ENCODE assay signal across 10 cellular contexts in the genomic region with DNA sequence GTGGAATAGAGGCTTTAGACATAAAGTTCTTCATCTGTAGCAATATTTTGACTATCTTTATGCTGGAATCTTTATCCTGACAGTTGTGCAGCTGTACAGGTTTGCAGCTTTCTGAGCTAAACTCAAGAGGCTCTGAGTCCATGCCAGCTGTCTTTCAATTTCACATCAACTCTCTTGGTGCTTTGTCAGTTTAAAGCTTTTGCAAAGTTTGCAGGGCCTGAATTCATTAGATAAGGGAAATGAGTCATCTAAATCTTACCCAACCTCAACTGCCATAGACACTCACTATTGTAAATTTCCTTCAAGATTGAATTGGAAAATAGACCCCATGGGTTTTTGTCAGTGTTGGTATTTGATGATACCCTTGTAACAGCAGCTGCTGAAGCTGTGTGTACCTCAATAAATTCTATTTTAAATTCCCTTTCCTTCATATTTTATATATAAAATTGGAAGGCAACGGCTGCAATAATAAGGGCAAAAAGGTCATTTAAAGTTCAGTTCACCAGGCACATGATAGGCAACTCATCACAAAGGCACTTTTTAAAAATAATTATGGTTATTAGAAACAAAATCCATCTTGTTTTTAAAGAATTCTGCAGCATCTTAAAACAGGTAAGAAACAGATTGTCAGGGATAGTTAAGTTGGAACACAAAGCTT.
DNase-seq lines count a peak whose midpoint lies in the region; ATAC-seq and TF ChIP-seq lines count a peak whose summit lies in the region.
"Had no signal": no experiment of that assay in that cellular context is flagged by ENCODE, and none has a peak within 500 bp of the region (broad histone marks: within the 10 kb centered on the region; RNA-seq: fewer than 3 reads in every experiment).

No MANE protein-coding gene starts in this region.

- peak overlapping the region; percentile 55 for H3K4me2 ChIP-seq in GM23248 (ENCODE audit: unreplicated experiment)

- H3K36me3 ChIP-seq in GM23248 (ENCODE audit: low read depth), result no peaks in the 10 kb centered on the region
- H3K36me3 ChIP-seq in adipocyte (ENCODE audit: control insufficient read depth, insufficient read depth, low read length, severe bottlenecking), result no peaks in the 10 kb centered on the region
- no peaks in the 10 kb centered on the region for H3K36me3 ChIP-seq in upper lobe of right lung

- TF ChIP-seq CTCF in upper lobe of right lung (IDR thresholded peaks at IDR 0.05), result no peak
- no peak for TF ChIP-seq CTCF in CD4-positive, alpha-beta T cell (IDR thresholded peaks at IDR 0.05)

- H3K4me1 Mint-ChIP-seq in CD4-positive, alpha-beta T cell (ENCODE audit: low read depth), result peaks cover 19% of the 10 kb centered on the region

- no peaks in the 10 kb centered on the region for H4K20me1 ChIP-seq in GM23248 (ENCODE audit: insufficient read depth)

- H3K4me1 ChIP-seq in GM23248 (ENCODE audit: insufficient read depth) (peaks cover 17% of the 10 kb centered on the region), adipocyte (ENCODE audit: control insufficient read depth, insufficient read depth, low read length) (peaks cover 24% of the 10 kb centered on the region), upper lobe of right lung (no peaks in the 10 kb centered on the region)

- CTCF ChIA-PET in CD4-positive, alpha-beta T cell (lab: Charles Lee), result interaction anchor here (0.6 to 1.0 kb wide), 2 partner anchors 10 to 29 kb away, joined by 3 to 5 read pairs; no protein-coding TSS in a partner anchor

- 48% methylated on average over 1 of the region's 1 CpG for WGBS in GM23248 (ENCODE audit: low coverage in 1 of 2, low lambda C conversion rate in 2 of 2, missing lambda C conversion rate in 2 of 2), 2 experiments

- in situ Hi-C loops in GM23248 (cut with MboI), result no loop called here

- ATAC-seq in GM18505 (IDR thresholded peaks at IDR 0.05; ENCODE audit: unreplicated experiment), result peak; percentile 97
- peak; percentile 29 for ATAC-seq in upper lobe of right lung
- ATAC-seq in CD4-positive, alpha-beta T cell (ENCODE audit: poor library complexity), result no peak

- H3K27ac ChIP-seq in GM23248 (no peak overlapping the region; the same call in 1 of the 2 replicates), upper lobe of right lung (no peak overlapping the region)
- no peak overlapping the region for H3K27ac ChIP-seq in CD4-positive, alpha-beta T cell (ENCODE audit: low read depth, low read length)
- H3K27ac ChIP-seq: VCaP had no signal

- intact Hi-C loops in upper lobe of right lung (cut with DNase I), result no loop called here
- intact Hi-C loops in CD4-positive, alpha-beta T cell (cut with DNase I, micrococcal nuclease), result no loop called here

- H3K4me3 ChIP-seq in GM23248 (no peak overlapping the region), adipocyte (ENCODE audit: low read length) (no peak overlapping the region), upper lobe of right lung (no peak overlapping the region)

- DNase-seq in GM23248 (peak; percentile 68), M059J (ENCODE audit: low read depth) (peak; percentile 87), adipocyte (ENCODE audit: low read depth) (peak; percentile 69), upper lobe of right lung (no peak), NCI-H128 (lab: John Stamatoyannopoulos, UW; ENCODE audit: unreplicated experiment) (no peak), NCI-H1694 (lab: John Stamatoyannopoulos, UW) (no peak)
- DNase-seq in CD4-positive, alpha-beta T cell, result no peak

- no peaks in the 10 kb centered on the region for H3K27me3 Mint-ChIP-seq in CD4-positive, alpha-beta T cell

- H3K27ac Mint-ChIP-seq in CD4-positive, alpha-beta T cell, result no peak overlapping the region

- H3F3A ChIP-seq in GM23248 (ENCODE audit: insufficient read depth), result no peaks in the 10 kb centered on the region

- no peaks in the 10 kb centered on the region for H3K9me3 ChIP-seq in GM23248 (ENCODE audit: low read depth)
- H3K9me3 ChIP-seq in adipocyte (ENCODE audit: control insufficient read depth, low read length), result no peaks in the 10 kb centered on the region
- H3K9me3 ChIP-seq in upper lobe of right lung, result no peaks in the 10 kb centered on the region
- H3K9me3 ChIP-seq in CD4-positive, alpha-beta T cell (ENCODE audit: control insufficient read depth, low read length), result no peaks in the 10 kb centered on the region

- H3K9me2 ChIP-seq in GM23248 (ENCODE audit: insufficient read depth), result no peaks in the 10 kb centered on the region

- TF ChIP-seq POLR2A in GM18505 (IDR thresholded peaks at IDR 0.05; ENCODE audit: borderline replicate concordance, extremely low read depth, insufficient read depth, insufficient read length), result no peak

- no peaks in the 10 kb centered on the region for H3K36me3 Mint-ChIP-seq in CD4-positive, alpha-beta T cell (ENCODE audit: low read depth)

- H2AFZ ChIP-seq in GM23248, result no peak overlapping the region

- no peak overlapping the region for H3K4me3 Mint-ChIP-seq in CD4-positive, alpha-beta T cell
- H3K4me3 Mint-ChIP-seq: neural crest cell had no signal

- POLR2A ChIA-PET in CD4-positive, alpha-beta T cell (lab: Charles Lee), result no interaction called here

- no peaks in the 10 kb centered on the region for H3K27me3 ChIP-seq in GM23248 (replicated peaks; ENCODE audit: insufficient read depth)
- no peaks in the 10 kb centered on the region for H3K27me3 ChIP-seq in adipocyte (replicated peaks; ENCODE audit: control insufficient read depth, insufficient read depth, low read length)
- no peaks in the 10 kb centered on the region for H3K27me3 ChIP-seq in upper lobe of right lung
- no peaks in the 10 kb centered on the region for H3K27me3 ChIP-seq in CD4-positive, alpha-beta T cell (ENCODE audit: control insufficient read depth, insufficient read depth, low read length)

- H3K79me2 ChIP-seq in GM23248 (ENCODE audit: insufficient read depth), result no peaks in the 10 kb centered on the region

- H3K9me3 Mint-ChIP-seq in CD4-positive, alpha-beta T cell, result no peaks in the 10 kb centered on the region
- H3K9me3 Mint-ChIP-seq: neural crest cell had no signal

- H3K9ac ChIP-seq in GM23248, result no peak overlapping the region
- H3K9ac ChIP-seq in adipocyte (ENCODE audit: low read length), result no peak overlapping the region

Comparison
In these comparisons a context has a peak if more than half of its experiments do, and no peak if none do; other contexts are left out.
1. DNase-seq: peak in GM23248 (single experiment), M059J (single experiment) and adipocyte (single experiment); none in upper lobe of right lung (single experiment), NCI-H128 (single experiment), NCI-H1694 (single experiment) and CD4-positive, alpha-beta T cell (0 of 10).